In genomic region chr1:164446020-164446419, GRCh38 we compare ENCODE assay signal across 6 cellular contexts.
"Had no signal": no experiment of that assay in that cellular context is flagged by ENCODE, and none has a peak within 500 bp of the region (broad histone marks: within the 10 kb centered on the region; RNA-seq: fewer than 3 reads in every experiment).

No MANE protein-coding gene starts in this region.

- H3K4me2 ChIP-seq: GM23338 had no signal

- H2AFZ ChIP-seq: GM23338 had no signal

- H3K4me3 ChIP-seq: GM23338, K562 had no signal

- DNase-seq: H9, HCEC 1CT, IMR-90, KG1 had no signal
